Comparison of ENCODE assay signal across 13 cellular contexts in the genomic region with DNA sequence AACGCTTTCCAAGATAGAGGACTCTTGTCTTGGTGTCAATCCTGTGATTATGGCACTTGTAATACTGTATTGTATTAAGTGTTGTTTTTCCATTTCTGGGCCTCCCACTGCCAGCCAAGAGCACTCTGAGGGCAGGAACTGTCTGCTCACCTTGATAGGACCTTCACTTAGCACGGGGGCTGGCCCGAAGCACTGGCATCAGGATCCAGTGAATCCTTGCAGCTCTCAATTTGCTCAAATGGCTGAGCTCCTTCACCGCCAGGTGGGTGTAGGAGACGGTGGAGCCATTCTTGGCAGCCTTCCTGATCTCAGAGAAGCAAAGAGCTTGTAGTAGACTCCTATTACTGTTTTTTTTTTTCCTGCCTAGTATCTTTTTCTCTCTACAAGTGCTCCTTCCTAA.
"Had no signal": no experiment of that assay in that cellular context is flagged by ENCODE, and none has a peak within 500 bp of the region (broad histone marks: within the 10 kb centered on the region; RNA-seq: fewer than 3 reads in every experiment).

No MANE protein-coding gene starts in this region.

- H3K27me3 ChIP-seq: neutrophil, right lobe of liver, tibial artery had no signal

- H3K27me3 Mint-ChIP-seq: activated CD4-positive, alpha-beta T cell treated with anti-CD3 and anti-CD28 coated beads, Interleukin-2, amount 10 ng/mL, durations not matched to agents 7 days and 5 days; activated naive CD8-positive, alpha-beta T cell; naive thymus-derived CD4-positive, alpha-beta T cell; progenitor cell of endocrine pancreas had no signal

- H3K36me3 ChIP-seq: neutrophil had no signal

- DNase-seq: activated CD4-positive, alpha-beta T cell treated with anti-CD3 and anti-CD28 coated beads, Interleukin-2, amount 10 ng/mL, durations not matched to agents 7 days and 5 days; activated CD4-positive, CD25-positive, alpha-beta regulatory T cell; activated effector memory CD4-positive, alpha-beta T cell treated with Interleukin-2 at 50 U/mL for 16 hours; naive thymus-derived CD4-positive, alpha-beta T cell; right lobe of liver; T-helper 2 cell; tibial artery had no signal

- H3K4me1 ChIP-seq: right lobe of liver, tibial artery had no signal

- ATAC-seq: esophagus mucosa; naive thymus-derived CD4-positive, alpha-beta T cell; stimulated activated effector memory CD8-positive, alpha-beta T cell treated with anti-CD3 and anti-CD28 coated beads, Interleukin-12 subunit alpha, Interleukin-12 subunit beta, amount 100 ng/mL, for 72 hours had no signal

- H3K4me3 Mint-ChIP-seq: activated CD4-positive, alpha-beta T cell treated with anti-CD3 and anti-CD28 coated beads, Interleukin-2, amount 10 ng/mL, durations not matched to agents 7 days and 5 days; activated naive CD8-positive, alpha-beta T cell; brain; naive thymus-derived CD4-positive, alpha-beta T cell; stimulated activated effector memory CD8-positive, alpha-beta T cell treated with anti-CD3 and anti-CD28 coated beads, Interleukin-12 subunit alpha, Interleukin-12 subunit beta, amount 100 ng/mL, for 72 hours had no signal

- H3K27ac ChIP-seq: neutrophil, right lobe of liver, tibial artery had no signal

- H3K27ac Mint-ChIP-seq: activated CD4-positive, alpha-beta T cell treated with anti-CD3 and anti-CD28 coated beads, Interleukin-2, amount 10 ng/mL, durations not matched to agents 7 days and 5 days; activated naive CD8-positive, alpha-beta T cell; naive thymus-derived CD4-positive, alpha-beta T cell; progenitor cell of endocrine pancreas; stimulated activated effector memory CD8-positive, alpha-beta T cell treated with anti-CD3 and anti-CD28 coated beads, Interleukin-12 subunit alpha, Interleukin-12 subunit beta, amount 100 ng/mL, for 72 hours had no signal

- H3K9me3 ChIP-seq: neutrophil, right lobe of liver, tibial artery had no signal

- H3K4me1 Mint-ChIP-seq: brain; stimulated activated effector memory CD8-positive, alpha-beta T cell treated with anti-CD3 and anti-CD28 coated beads, Interleukin-12 subunit alpha, Interleukin-12 subunit beta, amount 100 ng/mL, for 72 hours had no signal

- H3K9me3 Mint-ChIP-seq: activated CD4-positive, alpha-beta T cell treated with anti-CD3 and anti-CD28 coated beads, Interleukin-2, amount 10 ng/mL, durations not matched to agents 7 days and 5 days; brain; stimulated activated effector memory CD8-positive, alpha-beta T cell treated with anti-CD3 and anti-CD28 coated beads, Interleukin-12 subunit alpha, Interleukin-12 subunit beta, amount 100 ng/mL, for 72 hours had no signal

- H3K4me3 ChIP-seq: right lobe of liver, tibial artery had no signal
